ENCODE assay signal across 9 cellular contexts in the genomic region with DNA sequence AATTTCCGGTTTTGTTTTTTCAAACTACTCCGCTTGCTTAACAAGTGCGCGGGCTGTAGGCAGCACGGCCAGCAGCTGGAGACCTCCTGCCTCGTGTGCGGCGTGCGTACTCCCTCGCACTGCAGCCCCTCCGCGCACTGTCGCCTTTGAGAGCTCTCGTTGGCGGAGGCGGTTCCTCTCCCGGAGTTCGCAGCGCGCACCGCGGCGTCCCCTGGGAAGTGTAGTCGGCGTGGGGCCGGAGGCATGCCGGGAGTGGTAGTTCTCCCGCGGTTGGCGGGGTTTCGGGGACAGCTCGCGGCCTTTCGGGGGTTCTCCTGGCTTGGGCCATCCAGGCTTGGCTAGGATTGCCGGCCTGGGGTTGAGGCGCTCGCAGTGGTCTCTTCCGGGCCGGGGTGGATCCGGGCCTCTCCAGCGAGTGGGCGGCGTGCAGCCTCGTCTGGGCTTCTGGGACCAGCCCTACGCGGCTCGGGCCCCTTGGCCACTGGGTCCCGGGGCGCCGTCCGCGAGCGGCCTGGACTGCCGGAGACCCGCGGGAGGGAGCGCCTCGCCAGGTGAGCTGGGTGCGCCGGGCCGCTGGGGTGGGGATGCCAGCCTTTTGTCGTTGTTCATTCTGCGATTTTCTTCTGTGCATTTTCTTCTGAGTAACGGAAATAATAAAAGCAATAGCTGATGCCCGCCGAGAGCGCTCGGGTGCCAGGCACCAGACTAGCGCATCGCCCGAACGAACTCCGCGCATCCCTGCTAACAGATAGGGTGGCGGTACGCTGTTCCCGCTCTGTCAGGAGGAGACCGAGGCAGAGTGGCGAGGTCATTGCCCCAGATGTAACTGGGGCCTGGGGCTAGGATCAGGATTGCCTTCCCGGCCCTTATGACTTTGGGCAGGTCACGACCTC. TPM values are rescaled to one million over a fixed set of nuclear protein-coding genes. Genes with fewer than 3 reads are reported as not detected.
DNase-seq lines count a peak whose midpoint lies in the region; ATAC-seq and TF ChIP-seq lines count a peak whose summit lies in the region.
"Had no signal": no experiment of that assay in that cellular context is flagged by ENCODE, and none has a peak within 500 bp of the region (broad histone marks: within the 10 kb centered on the region; RNA-seq: fewer than 3 reads in every experiment).

A gene (plus strand): TSS at position 258 of the 893 bp plus-strand sequence. CDS start 1,696 bp downstream, outside the sequence.

- DNase-seq in EH (ENCODE audit: low read depth) (peak; percentile 87), T-helper 2 cell (peak; percentile 66 to 91 (median 77)), ascending aorta (ENCODE audit: low spot score in 2 of 2) (peak; percentile 29 to 93), left ventricle myocardium inferior (peak; percentile 92), pons (ENCODE audit: low spot score) (peak; percentile 75), SHP77 treated with DMSO at 0.1 percent for 48 hours (lab: John Stamatoyannopoulos, UW) (no peak)

- H3K9me3 ChIP-seq in ascending aorta (peaks cover 7 to 13% of the 10 kb centered on the region in 2 donors), left ventricle myocardium inferior (replicated peaks) (peaks cover 17% of the 10 kb centered on the region), thymus (ENCODE audit: control insufficient read depth) (peaks cover under 1% of the 10 kb centered on the region)

- H3K36me3 ChIP-seq in ascending aorta (peaks cover 9 to 31% of the 10 kb centered on the region in 2 donors), left ventricle myocardium inferior (peaks cover 30% of the 10 kb centered on the region), thymus (ENCODE audit: control insufficient read depth, insufficient read depth) (peaks cover 9% of the 10 kb centered on the region)
- H3K36me3 ChIP-seq: SJSA1 had no signal

- H3K27ac ChIP-seq in ascending aorta (peak within 1 kb of the TSS; percentile 65 to 71), left ventricle myocardium inferior (replicated peaks) (peak within 1 kb of the TSS; percentile 88), thymus (ENCODE audit: low read depth) (peak within 1 kb of the TSS; percentile 64)
- H3K27ac ChIP-seq: SJSA1 had no signal

- peaks cover 0 to 3% of the 10 kb centered on the region in 2 donors for H3K4me1 ChIP-seq in ascending aorta
- H3K4me1 ChIP-seq in left ventricle myocardium inferior, result peaks cover 27% of the 10 kb centered on the region
- peaks cover 10% of the 10 kb centered on the region for H3K4me1 ChIP-seq in thymus (ENCODE audit: control insufficient read depth, insufficient read depth, low read length)
- H3K4me1 ChIP-seq: SJSA1 had no signal

- no peak for TF ChIP-seq CTCF in ascending aorta (IDR thresholded peaks at IDR 0.05)
- no peak for TF ChIP-seq CTCF in left ventricle myocardium inferior (IDR thresholded peaks at IDR 0.05; ENCODE audit: borderline replicate concordance)

- ATAC-seq in HG03378 (IDR thresholded peaks at IDR 0.05; ENCODE audit: unreplicated experiment), result peak; percentile 59

- intact Hi-C loops in ascending aorta (cut with DNase I) (loop anchor here (1.0 to 10.0 kb wide), 5 partner anchors 36 to 433 kb away; a partner anchor contains a TSS), left ventricle myocardium inferior (cut with micrococcal nuclease) (loop anchor here (5.0 kb wide), 1 partner anchor 328 kb away; a partner anchor contains a TSS)

- no peaks in the 10 kb centered on the region for H3K27me3 ChIP-seq in ascending aorta
- no peaks in the 10 kb centered on the region for H3K27me3 ChIP-seq in left ventricle myocardium inferior (ENCODE audit: low read depth)
- no peaks in the 10 kb centered on the region for H3K27me3 ChIP-seq in thymus (ENCODE audit: control insufficient read depth, insufficient read depth)
- H3K27me3 ChIP-seq: SJSA1 had no signal

- peak within 1 kb of the TSS; percentile 73 to 92 for H3K4me3 ChIP-seq in ascending aorta
- peak within 1 kb of the TSS; percentile 84 for H3K4me3 ChIP-seq in left ventricle myocardium inferior
- H3K4me3 ChIP-seq in thymus (ENCODE audit: low read length), result peak within 1 kb of the TSS; percentile 82
- H3K4me3 ChIP-seq: SJSA1 had no signal

- WGBS in thymus, result 7% methylated on average over 81 of the region's 81 CpGs

RNA-seq across cellular contexts. Expression of the gene that starts here (rescaled TPM):
- total RNA-seq in ascending aorta, result 3.0 TPM
- total RNA-seq in left ventricle myocardium inferior, result 5.2 TPM
- 2.3 TPM for polyA plus RNA-seq in thymus
- total RNA-seq: SJSA1 had no signal
